Comparison of ENCODE assay signal across 8 cellular contexts in genomic region chr2:47174731-47175361, GRCh38. TPM values are rescaled to one million over a fixed set of nuclear protein-coding genes. Genes with fewer than 3 reads are reported as not detected.
A peak's percentile ranks its signal among the peaks of the same experiment; 100 is the strongest.
DNase-seq lines count a peak whose midpoint lies in the region; ATAC-seq and TF ChIP-seq lines count a peak whose summit lies in the region.

No MANE protein-coding gene starts in this region.

- peak; percentile 37 for DNase-seq in DND-41
- DNase-seq in dorsolateral prefrontal cortex: no peak
- DNase-seq in mesothelial cell of epicardium (ENCODE audit: low spot score in 2 of 2, unreplicated experiment in 2 of 2): no peak
- DNase-seq in tibial nerve (ENCODE audit: low spot score in 2 of 2): peak in 1 of 2 donors; percentile 38

- peaks cover 56% of the 10 kb centered on the region for H4K20me1 ChIP-seq in DND-41 (ENCODE audit: insufficient read depth, low read length)

- no peaks in the 10 kb centered on the region for H3K27me3 ChIP-seq in DND-41 (ENCODE audit: insufficient read depth, low read length, poor library complexity)
- no peaks in the 10 kb centered on the region for H3K27me3 ChIP-seq in HUES6 (ENCODE audit: control insufficient read depth, insufficient read depth, low read length)
- H3K27me3 ChIP-seq in dorsolateral prefrontal cortex: no peaks in the 10 kb centered on the region
- no peaks in the 10 kb centered on the region for H3K27me3 ChIP-seq in tibial nerve

- H3K9me3 Mint-ChIP-seq in mesothelial cell of epicardium: no peaks in the 10 kb centered on the region

- H3K4me3 ChIP-seq in DND-41 (ENCODE audit: low read depth in 1 of 2, low read length in 2 of 2) (peak overlapping the region; percentile 89 to 91), HUES6 (ENCODE audit: low read depth, low read length) (peak overlapping the region; percentile 91), dorsolateral prefrontal cortex (peak overlapping the region; percentile 70 to 100 (median 95)), tibial nerve (peak overlapping the region; percentile 60 to 96 (median 88))

- ATAC-seq in DND-41 (ENCODE audit: insufficient read depth, low read depth) (no peak), SK-N-SH treated with all-trans-retinoic acid at 6 μM for 48 hours (peak; percentile 5), GM18511 (IDR thresholded peaks at IDR 0.05; ENCODE audit: unreplicated experiment) (no peak), GM18870 (IDR thresholded peaks at IDR 0.05; ENCODE audit: unreplicated experiment) (no peak)

- H3K4me3 Mint-ChIP-seq in mesothelial cell of epicardium: peak overlapping the region; percentile 90

- peaks cover 56% of the 10 kb centered on the region for H3K4me1 Mint-ChIP-seq in mesothelial cell of epicardium

- peak overlapping the region; percentile 69 for H3K4me2 ChIP-seq in DND-41 (ENCODE audit: insufficient read depth, low read length)

- WGBS in tibial nerve, 2 donors: 1% methylated on average over 15 of the region's 15 CpGs

- H3K36me3 ChIP-seq in DND-41 (ENCODE audit: insufficient read depth, low read length): peaks cover 52% of the 10 kb centered on the region
- H3K36me3 ChIP-seq in HUES6 (ENCODE audit: control insufficient read depth, insufficient read depth, low read length): peaks cover 22% of the 10 kb centered on the region
- peaks cover 0 to 3% (median 0%) of the 10 kb centered on the region in 3 donors for H3K36me3 ChIP-seq in tibial nerve

- intact Hi-C loops in dorsolateral prefrontal cortex (cut with DNase I): no loop called here

- TF ChIP-seq CTCF in DND-41 (IDR thresholded peaks at IDR 0.05; ENCODE audit: borderline replicate concordance, extremely low read depth, low read length, poor library complexity, severe bottlenecking): no peak
- peak in 1 of 56 donors; percentile 4 for TF ChIP-seq CTCF in dorsolateral prefrontal cortex (IDR thresholded peaks at IDR 0.05 in 54 of 56, conservative IDR thresholded peaks at IDR 0.05 in 2 of 56; ENCODE audit: low read depth in 1 of 56, partially characterized antibody in 56 of 56)
- TF ChIP-seq CTCF in mesothelial cell of epicardium (IDR thresholded peaks at IDR 0.05; ENCODE audit: unreplicated experiment): no peak
- TF ChIP-seq CTCF in tibial nerve (IDR thresholded peaks at IDR 0.05): no peak

- peak overlapping the region; percentile 96 for H3K27ac Mint-ChIP-seq in mesothelial cell of epicardium

- peaks cover under 1% of the 10 kb centered on the region for H3K36me3 Mint-ChIP-seq in mesothelial cell of epicardium

- peak in 1 of 2 donors; percentile 37 for TF ChIP-seq EP300 in tibial nerve (IDR thresholded peaks at IDR 0.05)

- H3K27me3 Mint-ChIP-seq in mesothelial cell of epicardium (ENCODE audit: low read depth): no peaks in the 10 kb centered on the region

- TF ChIP-seq POLR2A in tibial nerve (IDR thresholded peaks at IDR 0.05): no peak

- no peaks in the 10 kb centered on the region for H3K9me3 ChIP-seq in DND-41 (ENCODE audit: insufficient read depth, low read length, severe bottlenecking)
- no peaks in the 10 kb centered on the region for H3K9me3 ChIP-seq in HUES6 (ENCODE audit: control insufficient read depth, insufficient read depth, low read depth, low read length)
- H3K9me3 ChIP-seq in tibial nerve: no peaks in the 10 kb centered on the region

- peak overlapping the region; percentile 95 for H3K9ac ChIP-seq in DND-41 (ENCODE audit: low read depth, low read length)
- H3K9ac ChIP-seq in HUES6 (ENCODE audit: low read length): peak overlapping the region; percentile 68

- H3K4me1 ChIP-seq in DND-41 (ENCODE audit: insufficient read depth, low read length) (peaks cover 60% of the 10 kb centered on the region), HUES6 (ENCODE audit: control insufficient read depth, insufficient read depth, low read length) (peaks cover 52% of the 10 kb centered on the region), tibial nerve (peaks cover 0 to 50% (median 24%) of the 10 kb centered on the region in 4 donors)

- H3K27ac ChIP-seq in DND-41 (ENCODE audit: low read length) (peak overlapping the region; percentile 99), HUES6 (ENCODE audit: low read depth, low read length) (peak overlapping the region; percentile 42; the same call in 1 of the 2 replicates), dorsolateral prefrontal cortex (peak overlapping the region; percentile 44 to 100 (median 99)), tibial nerve (peak overlapping the region; percentile 97 to 100 (median 98))

- no peak overlapping the region for H2AFZ ChIP-seq in DND-41 (ENCODE audit: low read depth, low read length)

- peaks cover 70% of the 10 kb centered on the region for H3K79me2 ChIP-seq in DND-41 (ENCODE audit: insufficient read depth, low read length)

TF ChIP-seq in SK-N-SH treated with all-trans-retinoic acid at 6 μM for 48 hours, 23 proteins besides CTCF, POLR2A, EP300 and RAD21:
- TF ChIP-seq GLIS3 (CRISPR knock-in tag; IDR thresholded peaks at IDR 0.05) (0 out of 2 replicates have a peak, but pooled peaks have one; percentile 21), TCF4 (CRISPR knock-in tag; IDR thresholded peaks at IDR 0.05; ENCODE audit: borderline replicate concordance) (0 out of 2 replicates have a peak, but pooled peaks have one; percentile 13), ZFP30 (CRISPR knock-in tag; IDR thresholded peaks at IDR 0.05) (no peak), POU6F1 (CRISPR knock-in tag; IDR thresholded peaks at IDR 0.05; ENCODE audit: borderline replicate concordance, low read depth) (no peak), ESRRG (CRISPR knock-in tag; IDR thresholded peaks at IDR 0.05) (0 out of 2 replicates have a peak, but pooled peaks have one; percentile 39)

RNA-seq across cellular contexts. Expression of gene CALM2, which starts 1.5 kb away (rescaled TPM):
- total RNA-seq in dorsolateral prefrontal cortex: 1,000 to 10,000 TPM in 105 of 120 experiments, 100 to 1,000 TPM in 15; 591 to 1,720 (median 1,301) TPM
- total RNA-seq in mesothelial cell of epicardium: 308 to 312 TPM (median 309 TPM) in 3 replicates
- 1,000 to 10,000 TPM in 2 of 4 donors, 100 to 1,000 TPM in 2; 666 to 1,189 (median 889) TPM for total RNA-seq in tibial nerve

RNA-seq across cellular contexts. Expression of gene STPG4, which starts 19.7 kb away (rescaled TPM):
- total RNA-seq in dorsolateral prefrontal cortex (1 to 10 TPM in 42 of 120 experiments, under 1 TPM in 47, not detected in 31; 0.29 to 2.8 (median 0.96) TPM), mesothelial cell of epicardium (0.27 to 0.52 TPM in 2 of 3 replicates, not detected in the other), tibial nerve (1 to 10 TPM in 2 of 4 donors, under 1 TPM in 1, not detected in 1; 0.30 to 2.6 (median 1.4) TPM)

Comparison
In these comparisons a context has a peak if more than half of its experiments do, and no peak if none do; other contexts are left out.
1. H3K27ac ChIP-seq: peak in every context shown above with its lines; median percentile 99 in DND-41; 99 in dorsolateral prefrontal cortex; 98 in tibial nerve; 42 in HUES6.